ENCODE assay signal across 17 cellular contexts in the genomic region with DNA sequence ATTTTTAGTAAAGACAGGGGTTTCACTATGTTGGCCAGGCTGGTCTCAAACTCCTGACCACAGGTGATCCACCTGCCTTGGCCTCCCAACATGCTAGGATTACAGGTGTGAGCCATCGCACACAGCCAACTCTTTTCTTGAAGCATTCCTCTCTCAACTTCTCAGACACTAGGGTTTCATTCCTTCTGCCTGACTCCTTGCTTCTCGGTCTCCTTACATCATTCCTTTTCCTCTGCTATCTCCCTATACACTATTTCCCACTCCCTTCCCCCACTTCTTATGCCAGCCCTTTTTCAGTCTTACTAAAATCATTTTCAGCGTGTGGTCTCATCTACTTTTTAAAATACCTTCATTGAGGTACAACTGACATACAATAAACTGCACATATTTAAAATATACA. TPM values are rescaled to one million over a fixed set of nuclear protein-coding genes. Genes with fewer than 3 reads are reported as not detected.
A peak's percentile ranks its signal among the peaks of the same experiment; 100 is the strongest.
DNase-seq lines count a peak whose midpoint lies in the region; ATAC-seq lines count a peak whose summit lies in the region.
"Had no signal": no experiment of that assay in that cellular context is flagged by ENCODE, and none has a peak within 500 bp of the region (broad histone marks: within the 10 kb centered on the region; RNA-seq: fewer than 3 reads in every experiment).

No MANE protein-coding gene starts in this region.

- POLR2A ChIA-PET in activated CD4-positive, alpha-beta T cell treated with anti-CD3 and anti-CD28 coated beads for 36 hours (lab: Charles Lee) = no interaction called here
- POLR2A ChIA-PET in naive thymus-derived CD4-positive, alpha-beta T cell (lab: Charles Lee) = no interaction called here

- intact Hi-C loops in activated CD4-positive, alpha-beta T cell treated with anti-CD3 and anti-CD28 coated beads for 36 hours (cut with DNase I, micrococcal nuclease) = loop anchor here in 1 of 2 experiments (5.0 kb wide), 1 partner anchor 32 kb away; no protein-coding TSS in a partner anchor
- intact Hi-C loops in naive thymus-derived CD4-positive, alpha-beta T cell (cut with micrococcal nuclease) = loop anchor here in 1 of 2 donors (5.0 kb wide), 2 partner anchors 37 to 57 kb away; no protein-coding TSS in a partner anchor

- no peak overlapping the region for H3K4me3 Mint-ChIP-seq in activated CD4-positive, alpha-beta T cell treated with anti-CD3 and anti-CD28 coated beads for 36 hours
- peak overlapping the region; percentile 100 for H3K4me3 Mint-ChIP-seq in activated T-helper 17 cell treated with anti-CD3 and anti-CD28 coated beads, Interleukin-2, amount 50 U/mL, for 72 hours
- peak overlapping the region in 1 of 10 donors; percentile 72 for H3K4me3 Mint-ChIP-seq in naive thymus-derived CD4-positive, alpha-beta T cell

- no peak overlapping the region for H3K4me3 ChIP-seq in naive thymus-derived CD4-positive, alpha-beta T cell (ENCODE audit: low read length)

- DNase-seq in activated CD4-positive, alpha-beta T cell treated with anti-CD3 and anti-CD28 coated beads for 36 hours = no peak
- DNase-seq in activated CD4-positive, alpha-beta T cell treated with anti-CD3 and anti-CD28 coated beads for 1 hour = no peak
- DNase-seq in GM03348 (ENCODE audit: low spot score) (peak; percentile 20), ecto neural progenitor cell (ENCODE audit: low spot score) (no peak), GM19238 (ENCODE audit: insufficient read length, low spot score) (no peak)
- DNase-seq in naive thymus-derived CD4-positive, alpha-beta T cell = no peak
- DNase-seq in stimulated activated CD4-positive, alpha-beta T cell treated with anti-CD3 and anti-CD28 coated beads, Interleukin-12 subunit alpha, Interleukin-12 subunit beta, amount 100 ng/mL, for 4 hours = no peak
- DNase-seq: activated CD4-positive, CD25-positive, alpha-beta regulatory T cell; amygdala; cerebellar nuclear complex; islet precursor cell; MM.1S; NCI-H187; retina; stimulated activated naive CD8-positive, alpha-beta T cell treated with anti-CD3 and anti-CD28 coated beads, Interleukin-15, Interleukin-2, amounts not matched to agents 100 U/mL and 50 U/mL, for 24 hours had no signal

- ATAC-seq in activated CD4-positive, alpha-beta T cell treated with anti-CD3 and anti-CD28 coated beads for 36 hours = no peak
- ATAC-seq in activated T-helper 17 cell treated with anti-CD3 and anti-CD28 coated beads, Interleukin-2, amount 50 U/mL, for 72 hours (replicated peaks) = no peak
- ATAC-seq in naive thymus-derived CD4-positive, alpha-beta T cell = no peak
- ATAC-seq: stimulated activated naive CD8-positive, alpha-beta T cell treated with anti-CD3 and anti-CD28 coated beads, Interleukin-15, Interleukin-2, amounts not matched to agents 100 U/mL and 50 U/mL, for 24 hours had no signal

- no peak overlapping the region for H3K27ac ChIP-seq in naive thymus-derived CD4-positive, alpha-beta T cell (ENCODE audit: low read depth, low read length)
- H3K27ac ChIP-seq: C4-2B had no signal

- no peaks in the 10 kb centered on the region for H3K27me3 ChIP-seq in naive thymus-derived CD4-positive, alpha-beta T cell (ENCODE audit: control insufficient read depth in 2 of 2, insufficient read depth in 2 of 2, low read length in 2 of 2)

- peak overlapping the region; percentile 62 for H3K27ac Mint-ChIP-seq in activated CD4-positive, alpha-beta T cell treated with anti-CD3 and anti-CD28 coated beads for 36 hours
- peak overlapping the region; percentile 83 for H3K27ac Mint-ChIP-seq in activated T-helper 17 cell treated with anti-CD3 and anti-CD28 coated beads, Interleukin-2, amount 50 U/mL, for 72 hours
- H3K27ac Mint-ChIP-seq in naive thymus-derived CD4-positive, alpha-beta T cell = peak overlapping the region in 6 of 9 donors; percentile 44 to 83 (median 58)

- peaks cover 14 to 19% of the 10 kb centered on the region in 2 donors for H3K4me1 ChIP-seq in naive thymus-derived CD4-positive, alpha-beta T cell (ENCODE audit: control insufficient read depth in 2 of 2, insufficient read depth in 2 of 2, low read length in 2 of 2)

- peaks cover 0 to 4% (median 0%) of the 10 kb centered on the region in 3 experiments for H3K36me3 ChIP-seq in naive thymus-derived CD4-positive, alpha-beta T cell (ENCODE audit: control insufficient read depth in 2 of 3, insufficient read depth in 3 of 3, low read length in 3 of 3)

- peaks cover 53% of the 10 kb centered on the region for H3K36me3 Mint-ChIP-seq in activated CD4-positive, alpha-beta T cell treated with anti-CD3 and anti-CD28 coated beads for 36 hours (ENCODE audit: low read depth)
- peaks cover 99% of the 10 kb centered on the region for H3K36me3 Mint-ChIP-seq in activated T-helper 17 cell treated with anti-CD3 and anti-CD28 coated beads, Interleukin-2, amount 50 U/mL, for 72 hours (ENCODE audit: low read depth)
- H3K36me3 Mint-ChIP-seq in naive thymus-derived CD4-positive, alpha-beta T cell = peaks cover 0 to 69% (median 26%) of the 10 kb centered on the region in 5 donors

- H3K9me3 Mint-ChIP-seq in activated CD4-positive, alpha-beta T cell treated with anti-CD3 and anti-CD28 coated beads for 36 hours (ENCODE audit: low read depth) = no peaks in the 10 kb centered on the region
- no peaks in the 10 kb centered on the region for H3K9me3 Mint-ChIP-seq in activated T-helper 17 cell treated with anti-CD3 and anti-CD28 coated beads, Interleukin-2, amount 50 U/mL, for 72 hours
- no peaks in the 10 kb centered on the region for H3K9me3 Mint-ChIP-seq in naive thymus-derived CD4-positive, alpha-beta T cell

- CTCF ChIA-PET in activated CD4-positive, alpha-beta T cell treated with anti-CD3 and anti-CD28 coated beads for 36 hours (lab: Charles Lee) = interaction anchor here (0.6 kb wide), 1 partner anchor 156 kb away, joined by 3 read pairs; no protein-coding TSS in a partner anchor
- CTCF ChIA-PET in naive thymus-derived CD4-positive, alpha-beta T cell (lab: Charles Lee) = interaction anchor here (0.6 kb wide), 1 partner anchor 233 kb away, joined by 3 read pairs; no protein-coding TSS in a partner anchor

- no peaks in the 10 kb centered on the region for H3K27me3 Mint-ChIP-seq in activated CD4-positive, alpha-beta T cell treated with anti-CD3 and anti-CD28 coated beads for 36 hours
- H3K27me3 Mint-ChIP-seq in activated T-helper 17 cell treated with anti-CD3 and anti-CD28 coated beads, Interleukin-2, amount 50 U/mL, for 72 hours = no peaks in the 10 kb centered on the region
- no peaks in the 10 kb centered on the region for H3K27me3 Mint-ChIP-seq in naive thymus-derived CD4-positive, alpha-beta T cell

- H3K4me1 Mint-ChIP-seq in activated CD4-positive, alpha-beta T cell treated with anti-CD3 and anti-CD28 coated beads for 36 hours = peaks cover 65% of the 10 kb centered on the region
- peaks cover 59% of the 10 kb centered on the region for H3K4me1 Mint-ChIP-seq in activated T-helper 17 cell treated with anti-CD3 and anti-CD28 coated beads, Interleukin-2, amount 50 U/mL, for 72 hours
- H3K4me1 Mint-ChIP-seq in naive thymus-derived CD4-positive, alpha-beta T cell = peaks cover 65 to 88% (median 80%) of the 10 kb centered on the region in 7 donors

- no peaks in the 10 kb centered on the region for H3K9me3 ChIP-seq in naive thymus-derived CD4-positive, alpha-beta T cell (ENCODE audit: control insufficient read depth in 2 of 3, low read length in 3 of 3)

RNA-seq across cellular contexts. Expression of gene SOS1, which starts 6.1 kb away (rescaled TPM):
- 10 to 100 TPM; 30.1 to 32.0 TPM for total RNA-seq in activated CD4-positive, alpha-beta T cell treated with anti-CD3 and anti-CD28 coated beads for 36 hours
- 100 to 1,000 TPM in 1 of 2 donors, 10 to 100 TPM in 1; 98.7 to 116 TPM for total RNA-seq in activated T-helper 17 cell treated with anti-CD3 and anti-CD28 coated beads, Interleukin-2, amount 50 U/mL, for 72 hours
- total RNA-seq in naive thymus-derived CD4-positive, alpha-beta T cell = 100 to 1,000 TPM in 1 of 5 experiments, 10 to 100 TPM in 4; 34.6 to 323 (median 55.5) TPM
- polyA plus RNA-seq in naive thymus-derived CD4-positive, alpha-beta T cell = 1 to 10 TPM; 6.3 to 8.4 TPM
